In the genomic region with DNA sequence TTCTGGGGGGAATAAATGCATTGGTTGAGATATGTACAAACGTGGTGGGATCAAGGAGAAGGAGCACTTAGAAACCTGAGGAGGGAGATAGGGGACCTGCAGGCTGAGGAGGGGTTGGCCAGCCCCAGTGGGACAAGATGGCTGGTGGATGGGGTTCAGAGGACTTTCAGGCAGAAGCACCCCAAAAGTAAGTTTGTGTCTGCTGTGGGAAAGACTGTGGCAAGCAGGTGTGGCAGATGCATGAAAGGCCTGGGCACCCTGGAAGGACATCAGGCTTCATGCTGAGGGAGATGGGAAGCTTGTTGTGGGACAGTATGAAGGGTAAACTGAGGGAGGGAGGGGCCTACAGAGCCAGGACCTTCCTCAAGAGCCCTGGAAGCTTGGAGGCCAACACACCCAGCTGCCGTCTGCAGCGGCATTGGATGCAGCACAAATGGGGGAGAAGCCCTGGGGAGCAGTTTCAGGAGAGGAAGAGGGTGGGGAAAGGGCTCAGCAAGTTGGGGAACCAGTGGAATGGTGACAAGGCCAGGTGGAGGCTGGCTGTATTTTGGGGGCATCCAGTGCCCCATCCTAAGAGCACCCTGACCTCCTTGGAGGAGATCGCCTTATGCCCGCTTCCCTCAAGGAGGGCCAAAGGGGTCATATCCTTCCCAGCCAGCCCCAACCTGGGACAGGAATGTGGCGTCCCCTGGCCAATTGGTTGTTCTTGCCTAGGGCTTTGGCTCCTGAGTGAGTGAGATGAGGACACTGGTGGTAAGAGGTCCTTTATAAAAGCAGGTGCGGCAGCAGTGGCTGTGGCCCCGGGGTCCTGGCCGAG, we compare ENCODE assay signal across 17 cellular contexts. TPM values are rescaled to one million over a fixed set of nuclear protein-coding genes. Genes with fewer than 3 reads are reported as not detected.
DNase-seq lines count a peak whose midpoint lies in the region; ATAC-seq, FAIRE-seq and TF ChIP-seq lines count a peak whose summit lies in the region.
"Had no signal": no experiment of that assay in that cellular context is flagged by ENCODE, and none has a peak within 500 bp of the region (broad histone marks: within the 10 kb centered on the region; RNA-seq: fewer than 3 reads in every experiment).

No MANE protein-coding gene starts in this region.

- no peaks in the 10 kb centered on the region for H3K27me3 ChIP-seq in ACC112 (ENCODE audit: insufficient read depth, low read length)
- H3K27me3 ChIP-seq in K562 (ENCODE audit: control insufficient read depth in 2 of 2, insufficient read depth in 2 of 2, low read length in 2 of 2) = no peaks in the 10 kb centered on the region
- no peaks in the 10 kb centered on the region for H3K27me3 ChIP-seq in liver (ENCODE audit: control insufficient read depth in 4 of 4, insufficient read depth in 4 of 4, low read length in 3 of 4)

- H3K9ac ChIP-seq in K562 (ENCODE audit: insufficient read depth in 1 of 2, low read depth in 2 of 2, low read length in 2 of 2) (peak overlapping the region in 1 of 2 experiments; percentile 83; a peak in 2 of 4 replicates), liver (ENCODE audit: low read depth in 1 of 2, low read length in 2 of 2) (no peak overlapping the region)

- WGBS in K562 (ENCODE audit: insufficient coverage, low coverage, missing lambda C conversion rate) = 81% methylated on average over 7 of the region's 9 CpGs
- 76% methylated on average over 9 of the region's 9 CpGs for WGBS in liver

- TF ChIP-seq EP300 in K562 (IDR thresholded peaks at IDR 0.05; ENCODE audit: low read length) = no peak

- H4K20me1 ChIP-seq in K562 (replicated peaks; ENCODE audit: control insufficient read depth, insufficient read depth, low read length) = no peaks in the 10 kb centered on the region

- no peaks in the 10 kb centered on the region for H3K9me1 ChIP-seq in K562 (ENCODE audit: control insufficient read depth, insufficient read depth, low read length)

- ATAC-seq in K562 (no peak), HG03139 (IDR thresholded peaks at IDR 0.05; ENCODE audit: unreplicated experiment) (no peak), HG03354 (IDR thresholded peaks at IDR 0.05; ENCODE audit: poor library complexity, severe bottlenecking, unreplicated experiment) (no peak)
- no peak for ATAC-seq in activated T-cell treated with anti-CD3 and anti-CD28 coated beads, Interleukin-2, amount 50 U/mL, for 72 hours (replicated peaks in 1 of 2)
- ATAC-seq: HCT116 had no signal

- BruUV-seq in K562 (replicated peaks; lab: Mats Ljungman, UMichigan) = no TSS peak

- TF ChIP-seq POLR2A in K562 (conservative IDR thresholded peaks at IDR 0.05) = no peak

- H2AFZ ChIP-seq in ACC112 (ENCODE audit: low read length, unreplicated experiment) (peak overlapping the region; percentile 64), K562 (ENCODE audit: low read depth, low read length) (peak overlapping the region; percentile 82)

- no peak overlapping the region for H3K4me2 ChIP-seq in K562 (ENCODE audit: insufficient read depth, low read length)

- H3K9me3 ChIP-seq in K562 (replicated peaks; ENCODE audit: control insufficient read depth, insufficient read depth, low read depth, low read length) (no peaks in the 10 kb centered on the region), liver (ENCODE audit: control insufficient read depth in 4 of 4, low read length in 3 of 4) (no peaks in the 10 kb centered on the region)

- no peak overlapping the region for H3K4me3 Mint-ChIP-seq in CD14-positive monocyte
- H3K4me3 Mint-ChIP-seq in activated T-cell treated with anti-CD3 and anti-CD28 coated beads, Interleukin-2, amount 50 U/mL, for 72 hours = no peak overlapping the region
- H3K4me3 Mint-ChIP-seq: activated naive CD8-positive, alpha-beta T cell; B cell had no signal

- no peak overlapping the region for H3K4me3 ChIP-seq in ACC112 (ENCODE audit: low read depth, low read length)
- no peak overlapping the region for H3K4me3 ChIP-seq in K562
- H3K4me3 ChIP-seq in liver (ENCODE audit: low read depth in 1 of 3, low read length in 3 of 3) = no peak overlapping the region
- H3K4me3 ChIP-seq in skin epidermis = no peak overlapping the region

- CTCF ChIA-PET in K562 (lab: Yijun Ruan, JAX; ENCODE audit: low intra/inter-chr PET ratio) = no interaction called here

- peaks cover 10% of the 10 kb centered on the region for H3K4me1 Mint-ChIP-seq in CD14-positive monocyte
- H3K4me1 Mint-ChIP-seq in activated T-cell treated with anti-CD3 and anti-CD28 coated beads, Interleukin-2, amount 50 U/mL, for 72 hours (ENCODE audit: low read depth) = peaks cover 5% of the 10 kb centered on the region
- H3K4me1 Mint-ChIP-seq: B cell had no signal

- TF ChIP-seq RAD21 in K562 (CRISPR knock-in tag; conservative IDR thresholded peaks at IDR 0.05 in 1 of 2, IDR thresholded peaks at IDR 0.05 in 1 of 2) = no peak
- no peak for TF ChIP-seq RAD21 in liver (IDR thresholded peaks at IDR 0.05)

- H3K36me3 Mint-ChIP-seq in CD14-positive monocyte = no peaks in the 10 kb centered on the region
- no peaks in the 10 kb centered on the region for H3K36me3 Mint-ChIP-seq in activated T-cell treated with anti-CD3 and anti-CD28 coated beads, Interleukin-2, amount 50 U/mL, for 72 hours (ENCODE audit: insufficient read depth in 2 of 2)
- H3K36me3 Mint-ChIP-seq: activated naive CD8-positive, alpha-beta T cell had no signal

- DNase-seq in K562 (ENCODE audit: extremely low read depth in 1 of 4, low spot score in 3 of 4) (no peak), CD14-positive monocyte (ENCODE audit: low spot score) (no peak)
- no peak for DNase-seq in activated T-cell treated with anti-CD3 and anti-CD28 coated beads, Interleukin-2, amount 50 U/mL, for 72 hours
- DNase-seq: activated CD8-positive, alpha-beta memory T cell treated with anti-CD3 and anti-CD28 coated beads for 24 hours; effector CD4-positive, alpha-beta T cell; NCI-H1417 treated with DMSO at 0.1 percent for 48 hours had no signal

- no peaks in the 10 kb centered on the region for H3K9me3 Mint-ChIP-seq in CD14-positive monocyte
- H3K9me3 Mint-ChIP-seq in activated T-cell treated with anti-CD3 and anti-CD28 coated beads, Interleukin-2, amount 50 U/mL, for 72 hours = no peaks in the 10 kb centered on the region

- H3K36me3 ChIP-seq in ACC112 (ENCODE audit: insufficient read depth, low read length) = no peaks in the 10 kb centered on the region
- no peaks in the 10 kb centered on the region for H3K36me3 ChIP-seq in K562 (ENCODE audit: control insufficient read depth, insufficient read depth, low read length)
- no peaks in the 10 kb centered on the region for H3K36me3 ChIP-seq in liver (ENCODE audit: control insufficient read depth in 4 of 4, insufficient read depth in 3 of 4, low read depth in 1 of 4, low read length in 3 of 4)

- no peak overlapping the region for H3K27ac Mint-ChIP-seq in CD14-positive monocyte
- H3K27ac Mint-ChIP-seq in activated T-cell treated with anti-CD3 and anti-CD28 coated beads, Interleukin-2, amount 50 U/mL, for 72 hours = no peak overlapping the region
- H3K27ac Mint-ChIP-seq: activated naive CD8-positive, alpha-beta T cell; B cell had no signal

- FAIRE-seq in K562 (lab: Jason Lieb, UNC) = no peak
- FAIRE-seq: TTC549, urothelium cell line had no signal

- H3K4me1 ChIP-seq in ACC112 (ENCODE audit: control insufficient read depth, insufficient read depth, low read length, unreplicated experiment) (peaks cover 21% of the 10 kb centered on the region), K562 (replicated peaks in 1 of 2; ENCODE audit: control insufficient read depth in 2 of 2, insufficient read depth in 2 of 2, low read length in 2 of 2) (peaks cover 30 to 31% of the 10 kb centered on the region in 2 experiments; a peak in 4 of 5 replicates), liver (ENCODE audit: control insufficient read depth in 4 of 4, insufficient read depth in 4 of 4, low read length in 3 of 4) (peaks cover 0 to 8% (median 7%) of the 10 kb centered on the region in 4 donors)

- H3K27me3 Mint-ChIP-seq in CD14-positive monocyte (ENCODE audit: low read depth in 3 of 3) = peaks cover 0 to 2% (median 2%) of the 10 kb centered on the region in 3 donors
- no peaks in the 10 kb centered on the region for H3K27me3 Mint-ChIP-seq in activated T-cell treated with anti-CD3 and anti-CD28 coated beads, Interleukin-2, amount 50 U/mL, for 72 hours (ENCODE audit: low read depth)
- H3K27me3 Mint-ChIP-seq: activated naive CD8-positive, alpha-beta T cell; B cell; progenitor cell of endocrine pancreas had no signal

- H3K79me2 ChIP-seq in ACC112 (ENCODE audit: control insufficient read depth, insufficient read depth, low read length, unreplicated experiment) = no peaks in the 10 kb centered on the region
- H3K79me2 ChIP-seq in K562 (ENCODE audit: control insufficient read depth, insufficient read depth, low read length) = no peaks in the 10 kb centered on the region

- intact Hi-C loops in K562 (cut with micrococcal nuclease) = no loop called here
- intact Hi-C loops in CD14-positive monocyte (cut with micrococcal nuclease) = no loop called here

- H3K27ac ChIP-seq in ACC112 (ENCODE audit: low read depth, low read length) (peak overlapping the region; percentile 83), K562 (ENCODE audit: extremely low read depth, low read depth, low read length) (no peak overlapping the region), liver (ENCODE audit: low read depth in 1 of 2, low read length in 2 of 2) (peak overlapping the region; percentile 17 to 79), skin epidermis (peak overlapping the region in 19 of 21 experiments; percentile 0 to 85 (median 65))

- in situ Hi-C loops in K562 (cut with MboI) = no loop called here

- TF ChIP-seq CTCF in K562 (IDR thresholded peaks at IDR 0.05 in 2 of 3, conservative IDR thresholded peaks at IDR 0.05 in 1 of 3; ENCODE audit: insufficient read depth in 2 of 3, low read depth in 1 of 3, low read length in 3 of 3) = no peak
- no peak for TF ChIP-seq CTCF in liver (IDR thresholded peaks at IDR 0.05; ENCODE audit: low read depth, low read length, missing input control)
- no peak for TF ChIP-seq CTCF in CD14-positive monocyte (IDR thresholded peaks at IDR 0.05)

- POLR2A ChIA-PET in K562 (lab: Yijun Ruan, JAX) = interaction anchor here (0.7 to 3.3 kb wide), 2 partner anchors 16 to 44 kb away, joined by 4 to 16 read pairs; no protein-coding TSS in a partner anchor

RNA-seq across cellular contexts. Expression of a gene that starts 20.8 kb away (rescaled TPM):
- total RNA-seq in K562 (2011; cell fraction: chromatin; rRNA removed; ENCODE audit: low replicate concordance) = 39.0 and 119 TPM in 2 replicates
- 77.4 and 121 TPM in 2 replicates for total RNA-seq in K562 (2011; cell fraction: nucleolus; rRNA removed)
- 50.6 and 60.0 TPM in 2 replicates for total RNA-seq in K562 (2011; cell fraction: nucleoplasm; rRNA removed)
- 20.9 and 39.6 TPM in 2 replicates for total RNA-seq in K562 (2014; rRNA removed)
- total RNA-seq in K562 (2014; rRNA removed; fragmentation: Illumina TruSeq; extraction: Trizol) = 16.7 and 17.7 TPM in 2 replicates
- 31.8 and 34.5 TPM in 2 replicates for total RNA-seq in K562 (2015; rRNA removed; fragmentation: Illumina TruSeq; extraction: Trizol)
- 21.3 and 22.7 TPM in 2 replicates for total RNA-seq in K562 (2021)
- 15.0 and 23.8 TPM in 2 replicates for polyA plus RNA-seq in K562 (2011; rRNA removed)
- polyA plus RNA-seq in K562 (2011; cell fraction: cytosol; rRNA removed) = 17.5 and 26.1 TPM in 2 replicates
- polyA plus RNA-seq in K562 (2011; cell fraction: nucleus; rRNA removed) = 75.3 and 106 TPM in 2 replicates
- polyA plus RNA-seq in K562 (2012) = 23.5 and 32.0 TPM in 2 replicates
- polyA plus RNA-seq in K562 (2014; fragmentation: Illumina TruSeq; extraction: Trizol) = 23.8 and 24.4 TPM in 2 replicates
- 1 to 10 TPM; 6.9 to 8.8 TPM for polyA plus RNA-seq in K562 (2014; fragmentation: Nextera tagmentation; extraction: Ambion mirVana)
- 15.3 and 18.2 TPM in 2 replicates for polyA plus RNA-seq in K562 (2014; rRNA removed)
- 19.5 and 24.3 TPM in 2 replicates for polyA minus RNA-seq in K562 (2011; rRNA and poly(A)+ RNA removed)
- 17.6 and 21.0 TPM in 2 replicates for polyA minus RNA-seq in K562 (2011; cell fraction: cytosol; rRNA and poly(A)+ RNA removed)
- polyA minus RNA-seq in K562 (2011; cell fraction: nucleus; rRNA and poly(A)+ RNA removed) = 67.9 and 90.0 TPM in 2 replicates
- total RNA-seq in liver = 100 to 1,000 TPM in 1 of 2 donors, 10 to 100 TPM in 1; 46.9 to 120 TPM
- 100 to 1,000 TPM in 1 of 2 donors, 10 to 100 TPM in 1; 52.9 to 204 TPM for polyA plus RNA-seq in liver
- polyA plus RNA-seq in CD14-positive monocyte = 100 to 1,000 TPM; 868 to 935 TPM
- total RNA-seq in activated T-cell treated with anti-CD3 and anti-CD28 coated beads, Interleukin-2, amount 50 U/mL, for 72 hours = 100 to 1,000 TPM; 391 to 596 TPM
